8 cellular contexts compared by ENCODE assay signal in genomic region chr4:169311643-169312365, GRCh38. TPM values are rescaled to one million over a fixed set of nuclear protein-coding genes. Genes with fewer than 3 reads are reported as not detected.
A peak's percentile ranks its signal among the peaks of the same experiment; 100 is the strongest.
DNase-seq lines count a peak whose midpoint lies in the region; ATAC-seq, FAIRE-seq and TF ChIP-seq lines count a peak whose summit lies in the region.

No MANE protein-coding gene starts in this region.

- peak; percentile 84 to 90; a peak in 5 of 6 replicates for ATAC-seq in A549
- ATAC-seq in HG02870 (IDR thresholded peaks at IDR 0.05; ENCODE audit: unreplicated experiment) = peak; percentile 88
- ATAC-seq in left lung = peak; percentile 87

- H3K9me3 ChIP-seq in A549 = no peaks in the 10 kb centered on the region
- H3K9me3 ChIP-seq in left lung = no peaks in the 10 kb centered on the region

- TF ChIP-seq CTCF in A549 (IDR thresholded peaks at IDR 0.05) (peak; percentile 42; the same call in 2 of the 3 replicates), GM12874 (IDR thresholded peaks at IDR 0.05; ENCODE audit: insufficient read depth, low read depth, low read length) (peak; percentile 42), left lung (IDR thresholded peaks at IDR 0.05) (peak; percentile 56 to 65)

- H3K9me3 Mint-ChIP-seq in activated T-helper 1 cell treated with anti-CD3 and anti-CD28 coated beads, Interleukin-12 subunit alpha, Interleukin-12 subunit beta, Interleukin-2, Interleukin-4 antibody, amounts not matched to agents 30 ng/mL and 10 ng/mL and 1 ng/mL, durations not matched to agents 14 hours and 24 hours and 36 hours = no peaks in the 10 kb centered on the region

- TF ChIP-seq EP300 in A549 (IDR thresholded peaks at IDR 0.05) = no peak

- WGBS in A549 (ENCODE audit: missing lambda C conversion rate) = 76% methylated on average over 12 of the region's 12 CpGs

- no peak for FAIRE-seq in A549 (lab: Jason Lieb, UNC)

- no peaks in the 10 kb centered on the region for H3K4me1 Mint-ChIP-seq in activated T-helper 1 cell treated with anti-CD3 and anti-CD28 coated beads, Interleukin-12 subunit alpha, Interleukin-12 subunit beta, Interleukin-2, Interleukin-4 antibody, amounts not matched to agents 30 ng/mL and 10 ng/mL and 1 ng/mL, durations not matched to agents 14 hours and 24 hours and 36 hours (ENCODE audit: low read depth)

- DNase-seq in A549 (ENCODE audit: low read depth in 1 of 2, low spot score in 1 of 2) = peak; percentile 36 to 45
- DNase-seq in NCI-H82 (lab: John Stamatoyannopoulos, UW) = peak; percentile 80
- DNase-seq in cerebellar cortex (ENCODE audit: low spot score) = peak; percentile 29
- DNase-seq in left lung = no peak
- no peak for DNase-seq in activated T-helper 1 cell treated with anti-CD3 and anti-CD28 coated beads, Interleukin-12 subunit alpha, Interleukin-12 subunit beta, Interleukin-2, Interleukin-4 antibody, amounts not matched to agents 30 ng/mL and 10 ng/mL and 1 ng/mL, durations not matched to agents 14 hours and 24 hours and 36 hours (ENCODE audit: low spot score)
- no peak for DNase-seq in NCI-H2196 treated with DMSO at 0.1 percent for 48 hours (lab: John Stamatoyannopoulos, UW; ENCODE audit: unreplicated experiment)

- H3K4me3 ChIP-seq in A549 = no peak overlapping the region
- H3K4me3 ChIP-seq in left lung = no peak overlapping the region

- CTCF ChIA-PET in A549 (lab: Yijun Ruan, JAX) = interaction anchor here (0.9 to 1.8 kb wide), 3 partner anchors 47 to 206 kb away, joined by 3 to 5 read pairs (median 3); no protein-coding TSS in a partner anchor

- 0 out of 6 replicates have a peak overlapping the region, but pooled peaks of 1 of the 2 experiments have one; percentile 27 for H3K27ac ChIP-seq in A549
- H3K27ac ChIP-seq in left lung = no peak overlapping the region

- no peak overlapping the region for H3K4me2 ChIP-seq in A549

- TF ChIP-seq RAD21 in A549 (conservative IDR thresholded peaks at IDR 0.05 in 1 of 2, IDR thresholded peaks at IDR 0.05 in 1 of 2) = peak; percentile 32 to 55; a peak in 3 of 5 replicates

- no peak overlapping the region for H3K27ac Mint-ChIP-seq in activated T-helper 1 cell treated with anti-CD3 and anti-CD28 coated beads, Interleukin-12 subunit alpha, Interleukin-12 subunit beta, Interleukin-2, Interleukin-4 antibody, amounts not matched to agents 30 ng/mL and 10 ng/mL and 1 ng/mL, durations not matched to agents 14 hours and 24 hours and 36 hours

- H3K27me3 Mint-ChIP-seq in activated T-helper 1 cell treated with anti-CD3 and anti-CD28 coated beads, Interleukin-12 subunit alpha, Interleukin-12 subunit beta, Interleukin-2, Interleukin-4 antibody, amounts not matched to agents 30 ng/mL and 10 ng/mL and 1 ng/mL, durations not matched to agents 14 hours and 24 hours and 36 hours (ENCODE audit: insufficient read depth) = peaks cover 6% of the 10 kb centered on the region

- no peak for TF ChIP-seq POLR2A in A549 (IDR thresholded peaks at IDR 0.05; ENCODE audit: low read length)

- H3K4me3 Mint-ChIP-seq in activated T-helper 1 cell treated with anti-CD3 and anti-CD28 coated beads, Interleukin-12 subunit alpha, Interleukin-12 subunit beta, Interleukin-2, Interleukin-4 antibody, amounts not matched to agents 30 ng/mL and 10 ng/mL and 1 ng/mL, durations not matched to agents 14 hours and 24 hours and 36 hours = no peak overlapping the region

- H3K4me1 ChIP-seq in A549 = peaks cover 24% of the 10 kb centered on the region
- peaks cover 8 to 9% of the 10 kb centered on the region in 2 donors for H3K4me1 ChIP-seq in left lung

- no peaks in the 10 kb centered on the region for H3K36me3 Mint-ChIP-seq in activated T-helper 1 cell treated with anti-CD3 and anti-CD28 coated beads, Interleukin-12 subunit alpha, Interleukin-12 subunit beta, Interleukin-2, Interleukin-4 antibody, amounts not matched to agents 30 ng/mL and 10 ng/mL and 1 ng/mL, durations not matched to agents 14 hours and 24 hours and 36 hours (ENCODE audit: low read depth)

- H3K36me3 ChIP-seq in left lung = no peaks in the 10 kb centered on the region

- intact Hi-C loops in left lung (cut with DNase I) = no loop called here
- intact Hi-C loops in activated T-helper 1 cell treated with anti-CD3 and anti-CD28 coated beads, Interleukin-12 subunit alpha, Interleukin-12 subunit beta, Interleukin-2, Interleukin-4 antibody, amounts not matched to agents 30 ng/mL and 10 ng/mL and 1 ng/mL, durations not matched to agents 14 hours and 24 hours and 36 hours (cut with micrococcal nuclease) = no loop called here

- POLR2A ChIA-PET in A549 (lab: Yijun Ruan, JAX) = no interaction called here

- no peaks in the 10 kb centered on the region for H3K27me3 ChIP-seq in left lung

TF ChIP-seq in A549, 52 proteins besides CTCF, POLR2A, EP300 and RAD21:
- TF ChIP-seq NFE2L2 (conservative IDR thresholded peaks at IDR 0.05; ENCODE audit: low read length) = no peak
- TF ChIP-seq, protein P1, sequence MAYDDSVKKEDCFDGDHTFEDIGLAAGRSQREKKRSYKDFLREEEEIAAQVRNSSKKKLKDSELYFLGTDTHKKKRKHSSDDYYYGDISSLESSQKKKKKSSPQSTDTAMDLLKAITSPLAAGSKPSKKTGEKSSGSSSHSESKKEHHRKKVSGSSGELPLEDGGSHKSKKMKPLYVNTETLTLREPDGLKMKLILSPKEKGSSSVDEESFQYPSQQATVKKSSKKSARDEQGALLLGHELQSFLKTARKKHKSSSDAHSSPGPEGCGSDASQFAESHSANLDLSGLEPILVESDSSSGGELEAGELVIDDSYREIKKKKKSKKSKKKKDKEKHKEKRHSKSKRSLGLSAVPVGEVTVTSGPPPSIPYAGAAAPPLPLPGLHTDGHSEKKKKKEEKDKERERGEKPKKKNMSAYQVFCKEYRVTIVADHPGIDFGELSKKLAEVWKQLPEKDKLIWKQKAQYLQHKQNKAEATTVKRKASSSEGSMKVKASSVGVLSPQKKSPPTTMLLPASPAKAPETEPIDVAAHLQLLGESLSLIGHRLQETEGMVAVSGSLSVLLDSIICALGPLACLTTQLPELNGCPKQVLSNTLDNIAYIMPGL (CRISPR knock-in tag; IDR thresholded peaks at IDR 0.05; ENCODE audit: borderline replicate concordance) = no peak
- no peak for TF ChIP-seq MAZ (IDR thresholded peaks at IDR 0.05; ENCODE audit: borderline replicate concordance, low read depth, low read length)
- TF ChIP-seq SMC3 (IDR thresholded peaks at IDR 0.05) = 0 out of 3 replicates have a peak, but pooled peaks have one; percentile 10

RNA-seq across cellular contexts. Expression of gene SH3RF1, which starts 41.0 kb away (rescaled TPM):
- polyA plus RNA-seq in A549 (2011; rRNA removed) (13.8 and 15.1 TPM in 2 replicates), A549 (2017; fragmentation: RNase III; extraction: RNeasy Plus Mini Kit Qiagen cat#74134 plus additional on column Dnase treatment) (7.4 to 8.2 TPM (median 8.0 TPM) in 3 replicates)
- 6.7 and 9.2 TPM in 2 replicates for polyA plus RNA-seq in A549 (2012; cell fraction: cytosol; rRNA removed)
- 15.2 and 21.1 TPM in 2 replicates for polyA plus RNA-seq in A549 (2012; cell fraction: nucleus; rRNA removed)
- 48.6 and 62.1 TPM in 2 replicates for polyA minus RNA-seq in A549 (2011; rRNA and poly(A)+ RNA removed)
- total RNA-seq in left lung = 10 to 100 TPM; 24.0 to 39.4 TPM
- total RNA-seq in activated T-helper 1 cell treated with anti-CD3 and anti-CD28 coated beads, Interleukin-12 subunit alpha, Interleukin-12 subunit beta, Interleukin-2, Interleukin-4 antibody, amounts not matched to agents 30 ng/mL and 10 ng/mL and 1 ng/mL, durations not matched to agents 14 hours and 24 hours and 36 hours = 0.49 and 0.69 TPM in 2 replicates

Comparison
In these comparisons a context has a peak if more than half of its experiments do, and no peak if none do; other contexts are left out.
1. DNase-seq: peak in A549 (2 of 2), NCI-H82 (single experiment) and cerebellar cortex (single experiment); none in left lung (0 of 2), activated T-helper 1 cell treated with anti-CD3 and anti-CD28 coated beads, Interleukin-12 subunit alpha, Interleukin-12 subunit beta, Interleukin-2, Interleukin-4 antibody, amounts not matched to agents 30 ng/mL and 10 ng/mL and 1 ng/mL, durations not matched to agents 14 hours and 24 hours and 36 hours (single experiment) and NCI-H2196 treated with DMSO at 0.1 percent for 48 hours (single experiment).
2. RNA of gene SH3RF1, which starts 41.0 kb away (total RNA-seq): 24.0 to 39.4 TPM in left lung; 0.49 to 0.69 TPM in activated T-helper 1 cell treated with anti-CD3 and anti-CD28 coated beads, Interleukin-12 subunit alpha, Interleukin-12 subunit beta, Interleukin-2, Interleukin-4 antibody, amounts not matched to agents 30 ng/mL and 10 ng/mL and 1 ng/mL, durations not matched to agents 14 hours and 24 hours and 36 hours; every median in the first group is over 10 times any median in the second.
3. Peak in every context shown above with its lines, with median percentiles within 50 percentile points of each other: ATAC-seq and CTCF ChIP-seq.